In genomic region chr11:34051349-34052035, GRCh38 we compare ENCODE assay signal across 1 cellular context.
TF ChIP-seq lines count a peak whose summit lies in the region.

Gene CAPRIN1 (plus strand): TSS chr11:34051731. CDS start chr11:34052421, 690 bp downstream.

TF ChIP-seq in GM23338, 12 proteins besides CTCF, POLR2A, EP300 and RAD21 (continued from another document):
- no peak for TF ChIP-seq ZNF462 (CRISPR knock-in tag; IDR thresholded peaks at IDR 0.05)
